ENCODE assay signal across 20 cellular contexts in genomic region chr18:57683470-57683869, GRCh38.
DNase-seq lines count a peak whose midpoint lies in the region; ATAC-seq, FAIRE-seq and TF ChIP-seq lines count a peak whose summit lies in the region.
"Had no signal": no experiment of that assay in that cellular context is flagged by ENCODE, and none has a peak within 500 bp of the region (broad histone marks: within the 10 kb centered on the region; RNA-seq: fewer than 3 reads in every experiment).

No MANE protein-coding gene starts in this region.

- H3K9me3 Mint-ChIP-seq in HFFc6 (no peaks in the 10 kb centered on the region), IgD-negative memory B cell (peaks cover 0 to 5% (median 4%) of the 10 kb centered on the region in 3 donors), memory B cell (peaks cover 3% of the 10 kb centered on the region), osteocyte (ENCODE audit: unreplicated experiment) (no peaks in the 10 kb centered on the region)
- peaks cover 3% of the 10 kb centered on the region for H3K9me3 Mint-ChIP-seq in activated CD8-positive, alpha-beta memory T cell treated with anti-CD3 and anti-CD28 coated beads, Interleukin-2, amount 10 ng/mL, durations not matched to agents 7 days and 5 days (ENCODE audit: low read depth)

- H3K36me3 ChIP-seq in pancreas, result peaks cover 0 to 57% (median 3%) of the 10 kb centered on the region in 3 donors
- H3K36me3 ChIP-seq: HAP-1 had no signal

- no peak overlapping the region for H3K27ac ChIP-seq in pancreas
- H3K27ac ChIP-seq: BLaER1, C4-2B had no signal

- CTCF ChIA-PET in activated CD8-positive, alpha-beta memory T cell treated with anti-CD3 and anti-CD28 coated beads, Interleukin-2, amount 10 ng/mL, durations not matched to agents 7 days and 5 days (lab: Charles Lee), result no interaction called here

- FAIRE-seq in pancreas (lab: Jason Lieb, UNC), result no peak
- FAIRE-seq: G401.6, GM12892, H54 had no signal

- H3K36me3 Mint-ChIP-seq in HFFc6 (ENCODE audit: low read depth), result peaks cover 53% of the 10 kb centered on the region
- peaks cover 4% of the 10 kb centered on the region for H3K36me3 Mint-ChIP-seq in IgD-negative memory B cell
- peaks cover 22% of the 10 kb centered on the region for H3K36me3 Mint-ChIP-seq in memory B cell
- H3K36me3 Mint-ChIP-seq in activated CD8-positive, alpha-beta memory T cell treated with anti-CD3 and anti-CD28 coated beads, Interleukin-2, amount 10 ng/mL, durations not matched to agents 7 days and 5 days, result peaks cover 2% of the 10 kb centered on the region
- H3K36me3 Mint-ChIP-seq in osteocyte (ENCODE audit: unreplicated experiment), result peaks cover 41% of the 10 kb centered on the region

- ATAC-seq in memory B cell (ENCODE audit: low read depth), result no peak
- peak; percentile 30 to 70 (median 44) for ATAC-seq in pancreas
- ATAC-seq in activated CD8-positive, alpha-beta memory T cell treated with anti-CD3 and anti-CD28 coated beads, Interleukin-2, amount 10 ng/mL, durations not matched to agents 7 days and 5 days, result no peak
- no peak for ATAC-seq in HG02678 (IDR thresholded peaks at IDR 0.05; ENCODE audit: unreplicated experiment)
- ATAC-seq: CD8-positive, alpha-beta T cell had no signal

- intact Hi-C loops in pancreas (cut with DNase I), result no loop called here

- H3K27me3 Mint-ChIP-seq in HFFc6 (ENCODE audit: insufficient read depth) (peaks cover 10% of the 10 kb centered on the region; the same call in 1 of the 2 replicates), IgD-negative memory B cell (no peaks in the 10 kb centered on the region), memory B cell (no peaks in the 10 kb centered on the region), osteocyte (ENCODE audit: unreplicated experiment) (no peaks in the 10 kb centered on the region)
- no peaks in the 10 kb centered on the region for H3K27me3 Mint-ChIP-seq in activated CD8-positive, alpha-beta memory T cell treated with anti-CD3 and anti-CD28 coated beads, Interleukin-2, amount 10 ng/mL, durations not matched to agents 7 days and 5 days
- H3K27me3 Mint-ChIP-seq: CD4-positive, CD25-positive, alpha-beta regulatory T cell had no signal

- no peak overlapping the region for H3K4me3 Mint-ChIP-seq in HFFc6
- H3K4me3 Mint-ChIP-seq in IgD-negative memory B cell, result peak overlapping the region in 1 of 4 donors; percentile 0
- H3K4me3 Mint-ChIP-seq in memory B cell, result no peak overlapping the region
- no peak overlapping the region for H3K4me3 Mint-ChIP-seq in activated CD8-positive, alpha-beta memory T cell treated with anti-CD3 and anti-CD28 coated beads, Interleukin-2, amount 10 ng/mL, durations not matched to agents 7 days and 5 days
- H3K4me3 Mint-ChIP-seq in osteocyte (ENCODE audit: unreplicated experiment), result no peak overlapping the region
- H3K4me3 Mint-ChIP-seq: CD4-positive, CD25-positive, alpha-beta regulatory T cell; CD8-positive, alpha-beta T cell had no signal

- no peak for TF ChIP-seq CTCF in HFFc6 (IDR thresholded peaks at IDR 0.05)
- no peak for TF ChIP-seq CTCF in pancreas (IDR thresholded peaks at IDR 0.05)
- no peak for TF ChIP-seq CTCF in osteocyte (IDR thresholded peaks at IDR 0.05)

- no peaks in the 10 kb centered on the region for H3K27me3 ChIP-seq in pancreas
- H3K27me3 ChIP-seq: BLaER1 had no signal

- H3K4me3 ChIP-seq in pancreas, result no peak overlapping the region
- H3K4me3 ChIP-seq: BLaER1, HAP-1 had no signal

- H3K27ac Mint-ChIP-seq in HFFc6 (0 out of 2 replicates have a peak overlapping the region, but pooled peaks have one; percentile 45), IgD-negative memory B cell (peak overlapping the region in 2 of 3 donors; percentile 20 to 81), memory B cell (peak overlapping the region; percentile 53), osteocyte (ENCODE audit: unreplicated experiment) (no peak overlapping the region)
- H3K27ac Mint-ChIP-seq in activated CD8-positive, alpha-beta memory T cell treated with anti-CD3 and anti-CD28 coated beads, Interleukin-2, amount 10 ng/mL, durations not matched to agents 7 days and 5 days, result no peak overlapping the region
- H3K27ac Mint-ChIP-seq: CD4-positive, CD25-positive, alpha-beta regulatory T cell; CD8-positive, alpha-beta T cell had no signal

- DNase-seq in HFFc6, result no peak
- DNase-seq in memory B cell (ENCODE audit: low spot score in 2 of 2), result no peak
- no peak for DNase-seq in pancreas
- DNase-seq in activated CD8-positive, alpha-beta memory T cell treated with anti-CD3 and anti-CD28 coated beads, Interleukin-2, amount 10 ng/mL, durations not matched to agents 7 days and 5 days, result no peak
- DNase-seq in osteocyte (ENCODE audit: extremely low spot score, unreplicated experiment), result no peak
- DNase-seq in stimulated activated CD4-positive, alpha-beta T cell treated with anti-CD3 and anti-CD28 coated beads, Interleukin-12 subunit alpha, Interleukin-12 subunit beta, amount 100 ng/mL, for 4 hours, result no peak
- DNase-seq: Caco-2; CD4-positive, CD25-positive, alpha-beta regulatory T cell; CD8-positive, alpha-beta T cell; DMS153; DND-41; GOT3 had no signal

- no peaks in the 10 kb centered on the region for H3K9me3 ChIP-seq in pancreas
- H3K9me3 ChIP-seq: Caco-2, HAP-1 had no signal

- H3K4me1 ChIP-seq in pancreas, result peaks cover 0 to 7% (median 0%) of the 10 kb centered on the region in 3 donors
- H3K4me1 ChIP-seq: Caco-2, HAP-1 had no signal

- no peaks in the 10 kb centered on the region; the same call in 1 of the 2 replicates for H3K4me1 Mint-ChIP-seq in HFFc6 (ENCODE audit: low read depth)
- peaks cover 17 to 28% (median 24%) of the 10 kb centered on the region in 3 donors for H3K4me1 Mint-ChIP-seq in IgD-negative memory B cell
- H3K4me1 Mint-ChIP-seq in memory B cell, result peaks cover 33% of the 10 kb centered on the region
- no peaks in the 10 kb centered on the region for H3K4me1 Mint-ChIP-seq in activated CD8-positive, alpha-beta memory T cell treated with anti-CD3 and anti-CD28 coated beads, Interleukin-2, amount 10 ng/mL, durations not matched to agents 7 days and 5 days
- peaks cover 1% of the 10 kb centered on the region for H3K4me1 Mint-ChIP-seq in osteocyte (ENCODE audit: unreplicated experiment)

Comparison
In these comparisons a context has a peak if more than half of its experiments do, and no peak if none do; other contexts are left out.
1. H3K27ac Mint-ChIP-seq: peak in HFFc6 (single experiment), IgD-negative memory B cell (2 of 3) and memory B cell (single experiment); none in activated CD8-positive, alpha-beta memory T cell treated with anti-CD3 and anti-CD28 coated beads, Interleukin-2, amount 10 ng/mL, durations not matched to agents 7 days and 5 days (single experiment) and osteocyte (single experiment).
2. ATAC-seq: peak in pancreas (4 of 4); none in memory B cell (single experiment), activated CD8-positive, alpha-beta memory T cell treated with anti-CD3 and anti-CD28 coated beads, Interleukin-2, amount 10 ng/mL, durations not matched to agents 7 days and 5 days (single experiment) and HG02678 (single experiment).